Comparison of ENCODE assay signal across 1 cellular context in the genomic region with DNA sequence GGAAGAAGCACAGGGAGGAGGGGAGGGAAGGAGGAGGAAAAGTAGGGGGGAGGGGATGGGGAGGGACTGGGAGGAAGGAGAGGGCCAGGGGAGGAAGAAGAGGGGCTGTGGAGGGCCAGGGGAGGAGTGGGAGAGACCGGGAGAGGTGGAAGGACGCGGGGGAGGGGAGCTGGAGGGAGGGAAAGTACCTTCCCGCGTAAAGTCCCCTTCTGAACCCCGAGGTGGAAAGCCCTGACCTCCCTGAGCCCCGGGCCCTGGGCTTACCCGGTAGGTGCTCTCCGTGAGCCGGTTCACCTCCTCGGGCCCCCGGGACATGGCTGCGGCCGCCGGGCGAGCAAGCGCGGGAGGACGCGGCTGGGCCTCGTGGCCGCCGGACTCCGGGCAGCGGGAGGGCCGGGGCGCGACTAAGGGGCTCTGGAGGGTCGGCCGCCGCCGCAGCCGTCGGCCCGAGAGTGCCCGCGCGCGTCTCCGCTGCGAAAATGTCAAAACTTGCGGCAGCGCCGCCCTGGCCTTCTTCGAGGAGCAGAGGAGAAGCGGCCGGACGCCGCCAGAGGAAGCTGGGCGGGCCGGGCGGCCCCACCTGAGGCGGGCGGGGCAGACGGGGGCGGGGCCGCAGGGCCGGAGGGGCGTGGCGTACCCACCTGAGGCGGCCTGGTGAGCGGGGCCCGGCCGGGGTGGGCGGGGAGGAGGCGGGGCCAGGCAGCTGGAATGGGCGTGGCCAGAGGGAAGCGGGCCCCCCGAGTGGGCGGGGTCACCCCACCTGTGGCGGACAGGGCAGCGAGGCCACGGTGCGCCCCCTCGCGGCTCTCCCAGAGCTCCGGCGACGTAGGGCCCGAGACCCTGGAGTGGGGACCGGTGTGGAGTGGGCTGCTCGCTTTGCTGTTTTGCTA.
TF ChIP-seq lines count a peak whose summit lies in the region.

A gene with protein sequence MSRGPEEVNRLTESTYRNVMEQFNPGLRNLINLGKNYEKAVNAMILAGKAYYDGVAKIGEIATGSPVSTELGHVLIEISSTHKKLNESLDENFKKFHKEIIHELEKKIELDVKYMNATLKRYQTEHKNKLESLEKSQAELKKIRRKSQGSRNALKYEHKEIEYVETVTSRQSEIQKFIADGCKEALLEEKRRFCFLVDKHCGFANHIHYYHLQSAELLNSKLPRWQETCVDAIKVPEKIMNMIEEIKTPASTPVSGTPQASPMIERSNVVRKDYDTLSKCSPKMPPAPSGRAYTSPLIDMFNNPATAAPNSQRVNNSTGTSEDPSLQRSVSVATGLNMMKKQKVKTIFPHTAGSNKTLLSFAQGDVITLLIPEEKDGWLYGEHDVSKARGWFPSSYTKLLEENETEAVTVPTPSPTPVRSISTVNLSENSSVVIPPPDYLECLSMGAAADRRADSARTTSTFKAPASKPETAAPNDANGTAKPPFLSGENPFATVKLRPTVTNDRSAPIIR (minus strand): TSS at position 553 of the 890 bp plus-strand sequence. CDS start 238 bp downstream, at position 315.

TF ChIP-seq in HepG2, 621 proteins besides CTCF, POLR2A, EP300 and RAD21 (continued from another document and continues in another):
- TF ChIP-seq ZNF879 (CRISPR knock-in tag; IDR thresholded peaks at IDR 0.05): no peak
- TF ChIP-seq, protein P1, sequence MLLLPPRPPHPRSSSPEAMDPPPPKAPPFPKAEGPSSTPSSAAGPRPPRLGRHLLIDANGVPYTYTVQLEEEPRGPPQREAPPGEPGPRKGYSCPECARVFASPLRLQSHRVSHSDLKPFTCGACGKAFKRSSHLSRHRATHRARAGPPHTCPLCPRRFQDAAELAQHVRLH (CRISPR knock-in tag; IDR thresholded peaks at IDR 0.05; ENCODE audit: borderline replicate concordance, low read depth): no peak
- no peak for TF ChIP-seq KLF13 (CRISPR knock-in tag; IDR thresholded peaks at IDR 0.05)
- TF ChIP-seq HNF4A (CRISPR knock-in tag; IDR thresholded peaks at IDR 0.05): no peak
- no peak for TF ChIP-seq ZNF33A (CRISPR knock-in tag; IDR thresholded peaks at IDR 0.05; ENCODE audit: borderline replicate concordance)
- no peak for TF ChIP-seq FOXK2 (IDR thresholded peaks at IDR 0.05)
- TF ChIP-seq PHF21A (CRISPR knock-in tag; IDR thresholded peaks at IDR 0.05): no peak; the same call in 1 of the 2 replicates
- peak; percentile 57; the same call in 1 of the 2 replicates for TF ChIP-seq ZMYM4 (CRISPR knock-in tag; IDR thresholded peaks at IDR 0.05)
- TF ChIP-seq, protein P2, sequence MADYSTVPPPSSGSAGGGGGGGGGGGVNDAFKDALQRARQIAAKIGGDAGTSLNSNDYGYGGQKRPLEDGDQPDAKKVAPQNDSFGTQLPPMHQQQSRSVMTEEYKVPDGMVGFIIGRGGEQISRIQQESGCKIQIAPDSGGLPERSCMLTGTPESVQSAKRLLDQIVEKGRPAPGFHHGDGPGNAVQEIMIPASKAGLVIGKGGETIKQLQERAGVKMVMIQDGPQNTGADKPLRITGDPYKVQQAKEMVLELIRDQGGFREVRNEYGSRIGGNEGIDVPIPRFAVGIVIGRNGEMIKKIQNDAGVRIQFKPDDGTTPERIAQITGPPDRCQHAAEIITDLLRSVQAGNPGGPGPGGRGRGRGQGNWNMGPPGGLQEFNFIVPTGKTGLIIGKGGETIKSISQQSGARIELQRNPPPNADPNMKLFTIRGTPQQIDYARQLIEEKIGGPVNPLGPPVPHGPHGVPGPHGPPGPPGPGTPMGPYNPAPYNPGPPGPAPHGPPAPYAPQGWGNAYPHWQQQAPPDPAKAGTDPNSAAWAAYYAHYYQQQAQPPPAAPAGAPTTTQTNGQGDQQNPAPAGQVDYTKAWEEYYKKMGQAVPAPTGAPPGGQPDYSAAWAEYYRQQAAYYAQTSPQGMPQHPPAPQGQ (CRISPR knock-in tag; IDR thresholded peaks at IDR 0.05; ENCODE audit: borderline replicate concordance): no peak
- TF ChIP-seq, protein P3, sequence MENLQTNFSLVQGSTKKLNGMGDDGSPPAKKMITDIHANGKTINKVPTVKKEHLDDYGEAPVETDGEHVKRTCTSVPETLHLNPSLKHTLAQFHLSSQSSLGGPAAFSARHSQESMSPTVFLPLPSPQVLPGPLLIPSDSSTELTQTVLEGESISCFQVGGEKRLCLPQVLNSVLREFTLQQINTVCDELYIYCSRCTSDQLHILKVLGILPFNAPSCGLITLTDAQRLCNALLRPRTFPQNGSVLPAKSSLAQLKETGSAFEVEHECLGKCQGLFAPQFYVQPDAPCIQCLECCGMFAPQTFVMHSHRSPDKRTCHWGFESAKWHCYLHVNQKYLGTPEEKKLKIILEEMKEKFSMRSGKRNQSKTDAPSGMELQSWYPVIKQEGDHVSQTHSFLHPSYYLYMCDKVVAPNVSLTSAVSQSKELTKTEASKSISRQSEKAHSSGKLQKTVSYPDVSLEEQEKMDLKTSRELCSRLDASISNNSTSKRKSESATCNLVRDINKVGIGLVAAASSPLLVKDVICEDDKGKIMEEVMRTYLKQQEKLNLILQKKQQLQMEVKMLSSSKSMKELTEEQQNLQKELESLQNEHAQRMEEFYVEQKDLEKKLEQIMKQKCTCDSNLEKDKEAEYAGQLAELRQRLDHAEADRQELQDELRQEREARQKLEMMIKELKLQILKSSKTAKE (CRISPR knock-in tag; IDR thresholded peaks at IDR 0.05; ENCODE audit: borderline replicate concordance): no peak
- no peak for TF ChIP-seq ZNF264 (CRISPR knock-in tag; IDR thresholded peaks at IDR 0.05)
- no peak for TF ChIP-seq ZNF136 (CRISPR knock-in tag; IDR thresholded peaks at IDR 0.05; ENCODE audit: low read depth)
- TF ChIP-seq, protein P4, sequence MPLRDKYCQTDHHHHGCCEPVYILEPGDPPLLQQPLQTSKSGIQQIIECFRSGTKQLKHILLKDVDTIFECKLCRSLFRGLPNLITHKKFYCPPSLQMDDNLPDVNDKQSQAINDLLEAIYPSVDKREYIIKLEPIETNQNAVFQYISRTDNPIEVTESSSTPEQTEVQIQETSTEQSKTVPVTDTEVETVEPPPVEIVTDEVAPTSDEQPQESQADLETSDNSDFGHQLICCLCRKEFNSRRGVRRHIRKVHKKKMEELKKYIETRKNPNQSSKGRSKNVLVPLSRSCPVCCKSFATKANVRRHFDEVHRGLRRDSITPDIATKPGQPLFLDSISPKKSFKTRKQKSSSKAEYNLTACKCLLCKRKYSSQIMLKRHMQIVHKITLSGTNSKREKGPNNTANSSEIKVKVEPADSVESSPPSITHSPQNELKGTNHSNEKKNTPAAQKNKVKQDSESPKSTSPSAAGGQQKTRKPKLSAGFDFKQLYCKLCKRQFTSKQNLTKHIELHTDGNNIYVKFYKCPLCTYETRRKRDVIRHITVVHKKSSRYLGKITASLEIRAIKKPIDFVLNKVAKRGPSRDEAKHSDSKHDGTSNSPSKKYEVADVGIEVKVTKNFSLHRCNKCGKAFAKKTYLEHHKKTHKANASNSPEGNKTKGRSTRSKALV (CRISPR knock-in tag; IDR thresholded peaks at IDR 0.05): no peak
- no peak for TF ChIP-seq MXD4 (CRISPR knock-in tag; IDR thresholded peaks at IDR 0.05)
- peak; percentile 23; the same call in 1 of the 2 replicates for TF ChIP-seq FOXA3 (CRISPR knock-in tag; IDR thresholded peaks at IDR 0.05)
- TF ChIP-seq NR2F2 (IDR thresholded peaks at IDR 0.05; ENCODE audit: borderline replicate concordance, low read depth): 0 out of 2 replicates have a peak, but pooled peaks have one; percentile 27
- TF ChIP-seq ZNF558 (CRISPR knock-in tag; IDR thresholded peaks at IDR 0.05; ENCODE audit: borderline replicate concordance): peak; percentile 67; the same call in 1 of the 2 replicates
- no peak; the same call in 1 of the 2 replicates for TF ChIP-seq ZNF724P (CRISPR knock-in tag; IDR thresholded peaks at IDR 0.05; ENCODE audit: borderline replicate concordance)
- TF ChIP-seq ZNF878 (CRISPR knock-in tag; IDR thresholded peaks at IDR 0.05): no peak
- TF ChIP-seq, protein P5, sequence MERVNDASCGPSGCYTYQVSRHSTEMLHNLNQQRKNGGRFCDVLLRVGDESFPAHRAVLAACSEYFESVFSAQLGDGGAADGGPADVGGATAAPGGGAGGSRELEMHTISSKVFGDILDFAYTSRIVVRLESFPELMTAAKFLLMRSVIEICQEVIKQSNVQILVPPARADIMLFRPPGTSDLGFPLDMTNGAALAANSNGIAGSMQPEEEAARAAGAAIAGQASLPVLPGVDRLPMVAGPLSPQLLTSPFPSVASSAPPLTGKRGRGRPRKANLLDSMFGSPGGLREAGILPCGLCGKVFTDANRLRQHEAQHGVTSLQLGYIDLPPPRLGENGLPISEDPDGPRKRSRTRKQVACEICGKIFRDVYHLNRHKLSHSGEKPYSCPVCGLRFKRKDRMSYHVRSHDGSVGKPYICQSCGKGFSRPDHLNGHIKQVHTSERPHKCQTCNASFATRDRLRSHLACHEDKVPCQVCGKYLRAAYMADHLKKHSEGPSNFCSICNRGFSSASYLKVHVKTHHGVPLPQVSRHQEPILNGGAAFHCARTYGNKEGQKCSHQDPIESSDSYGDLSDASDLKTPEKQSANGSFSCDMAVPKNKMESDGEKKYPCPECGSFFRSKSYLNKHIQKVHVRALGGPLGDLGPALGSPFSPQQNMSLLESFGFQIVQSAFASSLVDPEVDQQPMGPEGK (CRISPR knock-in tag; IDR thresholded peaks at IDR 0.05): peak; percentile 84
- TF ChIP-seq MZF1 (CRISPR knock-in tag; IDR thresholded peaks at IDR 0.05; ENCODE audit: borderline replicate concordance): no peak
- no peak for TF ChIP-seq SSRP1 (CRISPR knock-in tag; IDR thresholded peaks at IDR 0.05)
- TF ChIP-seq, protein P6, sequence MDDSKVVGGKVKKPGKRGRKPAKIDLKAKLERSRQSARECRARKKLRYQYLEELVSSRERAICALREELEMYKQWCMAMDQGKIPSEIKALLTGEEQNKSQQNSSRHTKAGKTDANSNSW (CRISPR knock-in tag; IDR thresholded peaks at IDR 0.05; ENCODE audit: borderline replicate concordance): no peak; the same call in 1 of the 2 replicates
- no peak for TF ChIP-seq ZNF317 (CRISPR knock-in tag; IDR thresholded peaks at IDR 0.05)
- TF ChIP-seq KDM3A (CRISPR knock-in tag; IDR thresholded peaks at IDR 0.05; ENCODE audit: low read depth): no peak
- no peak for TF ChIP-seq NFE2L2 (IDR thresholded peaks at IDR 0.05; ENCODE audit: low read length)
- TF ChIP-seq, protein P7, sequence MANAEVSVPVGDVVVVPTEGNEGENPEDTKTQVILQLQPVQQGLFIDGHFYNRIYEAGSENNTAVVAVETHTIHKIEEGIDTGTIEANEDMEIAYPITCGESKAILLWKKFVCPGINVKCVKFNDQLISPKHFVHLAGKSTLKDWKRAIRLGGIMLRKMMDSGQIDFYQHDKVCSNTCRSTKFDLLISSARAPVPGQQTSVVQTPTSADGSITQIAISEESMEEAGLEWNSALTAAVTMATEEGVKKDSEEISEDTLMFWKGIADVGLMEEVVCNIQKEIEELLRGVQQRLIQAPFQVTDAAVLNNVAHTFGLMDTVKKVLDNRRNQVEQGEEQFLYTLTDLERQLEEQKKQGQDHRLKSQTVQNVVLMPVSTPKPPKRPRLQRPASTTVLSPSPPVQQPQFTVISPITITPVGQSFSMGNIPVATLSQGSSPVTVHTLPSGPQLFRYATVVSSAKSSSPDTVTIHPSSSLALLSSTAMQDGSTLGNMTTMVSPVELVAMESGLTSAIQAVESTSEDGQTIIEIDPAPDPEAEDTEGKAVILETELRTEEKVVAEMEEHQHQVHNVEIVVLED (CRISPR knock-in tag; IDR thresholded peaks at IDR 0.05; ENCODE audit: borderline replicate concordance): no peak
- no peak for TF ChIP-seq ZFP36L1 (CRISPR knock-in tag; IDR thresholded peaks at IDR 0.05)
- TF ChIP-seq, protein P8, sequence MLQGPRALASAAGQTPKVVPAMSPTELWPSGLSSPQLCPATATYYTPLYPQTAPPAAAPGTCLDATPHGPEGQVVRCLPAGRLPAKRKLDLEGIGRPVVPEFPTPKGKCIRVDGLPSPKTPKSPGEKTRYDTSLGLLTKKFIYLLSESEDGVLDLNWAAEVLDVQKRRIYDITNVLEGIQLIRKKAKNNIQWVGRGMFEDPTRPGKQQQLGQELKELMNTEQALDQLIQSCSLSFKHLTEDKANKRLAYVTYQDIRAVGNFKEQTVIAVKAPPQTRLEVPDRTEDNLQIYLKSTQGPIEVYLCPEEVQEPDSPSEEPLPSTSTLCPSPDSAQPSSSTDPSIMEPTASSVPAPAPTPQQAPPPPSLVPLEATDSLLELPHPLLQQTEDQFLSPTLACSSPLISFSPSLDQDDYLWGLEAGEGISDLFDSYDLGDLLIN (CRISPR knock-in tag; IDR thresholded peaks at IDR 0.05; ENCODE audit: borderline replicate concordance): no peak
- no peak for TF ChIP-seq MTF2 (CRISPR knock-in tag; IDR thresholded peaks at IDR 0.05; ENCODE audit: borderline replicate concordance)
- TF ChIP-seq, protein P9, sequence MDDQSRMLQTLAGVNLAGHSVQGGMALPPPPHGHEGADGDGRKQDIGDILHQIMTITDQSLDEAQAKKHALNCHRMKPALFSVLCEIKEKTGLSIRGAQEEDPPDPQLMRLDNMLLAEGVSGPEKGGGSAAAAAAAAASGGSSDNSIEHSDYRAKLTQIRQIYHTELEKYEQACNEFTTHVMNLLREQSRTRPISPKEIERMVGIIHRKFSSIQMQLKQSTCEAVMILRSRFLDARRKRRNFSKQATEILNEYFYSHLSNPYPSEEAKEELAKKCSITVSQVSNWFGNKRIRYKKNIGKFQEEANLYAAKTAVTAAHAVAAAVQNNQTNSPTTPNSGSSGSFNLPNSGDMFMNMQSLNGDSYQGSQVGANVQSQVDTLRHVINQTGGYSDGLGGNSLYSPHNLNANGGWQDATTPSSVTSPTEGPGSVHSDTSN (CRISPR knock-in tag; IDR thresholded peaks at IDR 0.05; ENCODE audit: borderline replicate concordance): no peak
- no peak for TF ChIP-seq RARG (CRISPR knock-in tag; IDR thresholded peaks at IDR 0.05; ENCODE audit: low read depth)
- no peak for TF ChIP-seq ZNF431 (CRISPR knock-in tag; IDR thresholded peaks at IDR 0.05; ENCODE audit: borderline replicate concordance, low read depth)
- 0 out of 2 replicates have a peak, but pooled peaks have one; percentile 32 for TF ChIP-seq REPIN1 (CRISPR knock-in tag; IDR thresholded peaks at IDR 0.05; ENCODE audit: borderline replicate concordance, low read depth)
